10 cellular contexts compared by ENCODE assay signal in the genomic region with DNA sequence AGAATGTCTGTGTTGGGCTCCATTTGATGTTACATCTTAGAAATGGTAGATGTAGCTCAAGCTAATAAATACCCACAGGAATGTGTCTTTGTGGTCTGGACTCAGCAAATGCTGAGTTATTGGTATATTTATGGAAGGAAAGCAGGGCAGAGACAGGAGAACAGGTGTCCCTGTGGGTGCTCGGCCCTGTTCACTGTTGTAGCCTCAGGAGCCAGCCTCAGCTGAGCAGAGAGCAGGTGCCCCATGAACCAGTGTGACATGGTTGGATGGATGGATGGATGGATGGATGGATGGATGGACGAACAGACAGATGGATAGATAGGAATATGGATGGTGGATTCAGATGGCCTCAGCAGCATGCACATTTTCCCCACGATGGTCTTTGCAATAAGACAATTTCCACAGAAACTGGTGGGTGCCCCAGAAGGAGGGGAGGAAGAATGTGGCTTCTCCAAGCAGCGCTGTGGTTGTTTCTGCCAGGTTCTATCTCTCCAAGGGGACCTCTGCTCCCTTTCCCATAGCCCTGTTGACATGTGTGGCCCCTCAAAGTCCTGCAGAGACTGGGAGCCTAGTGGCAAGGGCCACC. TPM values are rescaled to one million over a fixed set of nuclear protein-coding genes. Genes with fewer than 3 reads are reported as not detected.
DNase-seq lines count a peak whose midpoint lies in the region; ATAC-seq and TF ChIP-seq lines count a peak whose summit lies in the region.
"Had no signal": no experiment of that assay in that cellular context is flagged by ENCODE, and none has a peak within 500 bp of the region (broad histone marks: within the 10 kb centered on the region; RNA-seq: fewer than 3 reads in every experiment).

No MANE protein-coding gene starts in this region.

- H3K4me1 ChIP-seq in ascending aorta (peaks cover 17 to 19% of the 10 kb centered on the region in 2 donors), transverse colon (peaks cover 37 to 78% (median 62%) of the 10 kb centered on the region in 4 donors)

- H3K27me3 ChIP-seq in ascending aorta (no peaks in the 10 kb centered on the region), transverse colon (no peaks in the 10 kb centered on the region)

- H3K4me3 Mint-ChIP-seq in activated naive CD4-positive, alpha-beta T cell treated with anti-CD3 and anti-CD28 coated beads, Interleukin-2, amount 50 U/mL, for 24 hours: no peak overlapping the region

- TF ChIP-seq POLR2A in transverse colon (IDR thresholded peaks at IDR 0.05): no peak

- no peaks in the 10 kb centered on the region for H3K9me3 Mint-ChIP-seq in activated naive CD4-positive, alpha-beta T cell treated with anti-CD3 and anti-CD28 coated beads, Interleukin-2, amount 50 U/mL, for 24 hours

- 82 to 84% methylated on average over 3 to 4 of the region's 4 CpGs for WGBS in transverse colon (ENCODE audit: low coverage in 1 of 2), 2 donors

- peaks cover 53% of the 10 kb centered on the region for H3K4me1 Mint-ChIP-seq in activated naive CD4-positive, alpha-beta T cell treated with anti-CD3 and anti-CD28 coated beads, Interleukin-2, amount 50 U/mL, for 24 hours

- H3K9me3 ChIP-seq in ascending aorta (no peaks in the 10 kb centered on the region), transverse colon (no peaks in the 10 kb centered on the region)

- ATAC-seq in GM21825 (IDR thresholded peaks at IDR 0.05; ENCODE audit: unreplicated experiment) (no peak), HG03159 (IDR thresholded peaks at IDR 0.05; ENCODE audit: unreplicated experiment) (no peak)
- ATAC-seq: left colon had no signal

- H3K27ac Mint-ChIP-seq in activated naive CD4-positive, alpha-beta T cell treated with anti-CD3 and anti-CD28 coated beads, Interleukin-2, amount 50 U/mL, for 24 hours: peak overlapping the region; percentile 73

- H3K4me3 ChIP-seq in ascending aorta: no peak overlapping the region
- no peak overlapping the region for H3K4me3 ChIP-seq in transverse colon

- H3K36me3 Mint-ChIP-seq in activated naive CD4-positive, alpha-beta T cell treated with anti-CD3 and anti-CD28 coated beads, Interleukin-2, amount 50 U/mL, for 24 hours: no peaks in the 10 kb centered on the region

- TF ChIP-seq EP300 in transverse colon (IDR thresholded peaks at IDR 0.05; ENCODE audit: low read depth): no peak

- H3K27ac ChIP-seq in ascending aorta: peak overlapping the region; percentile 92 to 97
- H3K27ac ChIP-seq in transverse colon: peak overlapping the region; percentile 95 to 99 (median 98)

- no peaks in the 10 kb centered on the region for H3K36me3 ChIP-seq in ascending aorta
- H3K36me3 ChIP-seq in transverse colon: no peaks in the 10 kb centered on the region

- no peak for TF ChIP-seq CTCF in ascending aorta (IDR thresholded peaks at IDR 0.05)
- TF ChIP-seq CTCF in transverse colon (IDR thresholded peaks at IDR 0.05): no peak

- in situ Hi-C loops in transverse colon (cut with MboI; ENCODE audit: low pct_ligation_motif_present in 1 of 4, low pct_unique_long_range_greater_than_20kb in 1 of 4, low sequenced_read_pairs in 3 of 4): loop anchor here in 2 of 4 donors (10.0 kb wide), 1 partner anchor 84 kb away; no protein-coding TSS in a partner anchor

- H3K27me3 Mint-ChIP-seq in activated naive CD4-positive, alpha-beta T cell treated with anti-CD3 and anti-CD28 coated beads, Interleukin-2, amount 50 U/mL, for 24 hours: no peaks in the 10 kb centered on the region

- DNase-seq in activated naive CD4-positive, alpha-beta T cell treated with Interleukin-2 at 50 U/mL for 16 hours: no peak
- DNase-seq in ascending aorta (ENCODE audit: low spot score in 2 of 2) (peak in 1 of 2 donors; percentile 58), mucosa of gallbladder (ENCODE audit: low spot score) (peak; percentile 7), transverse colon (no peak), inferior parietal cortex (ENCODE audit: extremely low spot score) (no peak)
- DNase-seq: AML-193, left colon had no signal

- intact Hi-C loops in ascending aorta (cut with DNase I): loop anchor here (1.0 to 10.0 kb wide), 6 partner anchors 59 to 546 kb away; a partner anchor contains a TSS
- intact Hi-C loops in transverse colon (cut with DNase I; ENCODE audit: low total_unique reads): loop anchor here (1.0 kb wide), 1 partner anchor 111 kb away; no protein-coding TSS in a partner anchor

RNA-seq across cellular contexts. Expression of a gene that starts 8.2 kb away (rescaled TPM):
- 57.7 TPM for total RNA-seq in ascending aorta
- 38.3 TPM for total RNA-seq in mucosa of gallbladder
- total RNA-seq in transverse colon: 10 to 100 TPM; 40.8 to 86.9 (median 65.5) TPM

RNA-seq across cellular contexts. Expression of a gene that starts 44.5 kb away (rescaled TPM):
- not detected for total RNA-seq in ascending aorta
- not detected for total RNA-seq in mucosa of gallbladder
- total RNA-seq in transverse colon: not detected
- total RNA-seq: left colon had no signal

RNA-seq across cellular contexts. Expression of a gene that starts 58.0 kb away (rescaled TPM):
- total RNA-seq in ascending aorta: 29.4 TPM
- 37.3 TPM for total RNA-seq in mucosa of gallbladder
- 10 to 100 TPM; 35.8 to 47.5 (median 41.3) TPM for total RNA-seq in transverse colon
